In the genomic region with DNA sequence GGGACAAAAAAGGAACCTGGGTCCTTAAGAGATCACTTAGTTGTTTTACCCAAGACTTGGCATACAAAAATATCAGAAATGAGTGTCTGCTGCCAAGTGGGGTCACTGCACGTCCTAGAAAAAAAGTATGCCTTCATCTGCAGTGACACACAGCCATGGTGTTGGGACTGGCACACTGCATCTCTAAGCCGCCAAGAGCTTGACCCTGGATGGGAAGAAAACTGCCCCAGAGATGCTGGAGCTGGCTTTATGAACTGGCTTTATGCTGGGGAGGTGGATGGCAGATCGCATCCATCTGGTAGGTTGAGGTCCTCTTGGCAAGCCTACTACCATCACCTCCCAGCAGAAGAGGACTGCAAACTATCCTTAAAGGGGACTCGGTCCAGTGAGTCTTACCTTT, we compare ENCODE assay signal across 1 cellular context.
TF ChIP-seq lines count a peak whose summit lies in the region.

No MANE protein-coding gene starts in this region.

TF ChIP-seq in H1, 55 proteins besides CTCF, POLR2A, EP300 and RAD21:
- TF ChIP-seq SIX5 (IDR thresholded peaks at IDR 0.05; ENCODE audit: low read depth, low read length) (no peak), NRF1 (IDR thresholded peaks at IDR 0.05; ENCODE audit: low read depth, low read length) (no peak), SIN3A (conservative IDR thresholded peaks at IDR 0.05 in 1 of 2, IDR thresholded peaks at IDR 0.05 in 1 of 2; ENCODE audit: low read depth in 1 of 2, low read length in 2 of 2) (no peak), BACH1 (IDR thresholded peaks at IDR 0.05; ENCODE audit: low read length) (no peak), ASH2L (IDR thresholded peaks at IDR 0.05; ENCODE audit: low read length) (no peak), ZNF274 (IDR thresholded peaks at IDR 0.05; ENCODE audit: borderline replicate concordance, extremely low read depth, low read length) (no peak), CBX8 (IDR thresholded peaks at IDR 0.05; ENCODE audit: borderline replicate concordance, low read depth, low read length) (no peak), RNF2 (IDR thresholded peaks at IDR 0.05; ENCODE audit: borderline replicate concordance, low read depth, low read length, missing control alignments, poor library complexity, severe bottlenecking) (no peak), TBP (IDR thresholded peaks at IDR 0.05; ENCODE audit: low read depth, low read length) (no peak), MAFK (IDR thresholded peaks at IDR 0.05; ENCODE audit: low read depth, low read length) (no peak), TAF1 (IDR thresholded peaks at IDR 0.05; ENCODE audit: low read depth, low read length) (no peak), RBBP5 (IDR thresholded peaks at IDR 0.05; ENCODE audit: borderline replicate concordance, low read depth, low read length) (no peak), SP4 (IDR thresholded peaks at IDR 0.05; ENCODE audit: low read length) (no peak)
- TF ChIP-seq, protein P1, sequence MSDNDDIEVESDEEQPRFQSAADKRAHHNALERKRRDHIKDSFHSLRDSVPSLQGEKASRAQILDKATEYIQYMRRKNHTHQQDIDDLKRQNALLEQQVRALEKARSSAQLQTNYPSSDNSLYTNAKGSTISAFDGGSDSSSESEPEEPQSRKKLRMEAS (IDR thresholded peaks at IDR 0.05): no peak
